ENCODE assay signal across 2 cellular contexts in the genomic region with DNA sequence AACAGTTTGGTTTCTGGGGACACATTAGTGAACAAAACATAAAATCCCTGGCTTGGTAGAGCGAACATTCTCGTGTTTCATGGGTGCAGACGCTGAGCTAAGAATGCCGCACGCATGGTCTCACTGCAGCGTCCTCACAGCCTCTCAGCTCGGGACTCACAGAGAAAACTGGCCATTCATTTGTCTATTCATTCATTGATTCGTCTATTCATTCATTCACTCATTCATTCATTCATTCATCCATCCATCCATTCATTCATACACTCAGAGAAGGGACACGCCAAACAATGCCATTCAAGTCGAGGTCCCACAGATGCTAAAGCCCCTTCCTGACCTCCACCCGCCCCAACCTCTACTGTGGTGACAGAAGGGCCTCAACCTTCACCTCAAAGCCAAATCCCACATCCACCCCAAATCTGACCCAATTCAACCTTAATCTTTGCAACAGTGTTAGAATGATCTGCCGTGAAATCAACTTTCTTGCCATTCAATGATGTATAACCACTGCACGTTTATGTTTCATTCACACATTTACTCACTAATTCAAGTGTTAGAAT.
TF ChIP-seq lines count a peak whose summit lies in the region.

No MANE protein-coding gene starts in this region.

TF ChIP-seq in GM12891, 5 proteins besides CTCF, POLR2A, EP300 and RAD21 (continued from another document):
- no peak for TF ChIP-seq PAX5 (IDR thresholded peaks at IDR 0.05; ENCODE audit: insufficient read depth, low read length, severe bottlenecking)
TF ChIP-seq in GM12891: peak in this region for 0.

TF ChIP-seq in GM12878, 131 proteins besides CTCF, POLR2A, EP300 and RAD21 (continued from another document):
- TF ChIP-seq SIX5 (IDR thresholded peaks at IDR 0.05; ENCODE audit: low read depth, low read length, severe bottlenecking) (no peak), RELA (IDR thresholded peaks at IDR 0.05; ENCODE audit: borderline replicate concordance, partially characterized antibody) (no peak), CHD1 (IDR thresholded peaks at IDR 0.05; ENCODE audit: low read depth, low read length) (no peak), SRF (IDR thresholded peaks at IDR 0.05; ENCODE audit: low read depth in 2 of 2, low read length in 2 of 2) (no peak)
TF ChIP-seq in GM12878: peak in this region for 1.
